In genomic region chr16:71288890-71289731, GRCh38 we compare ENCODE assay signal across 8 cellular contexts. TPM values are rescaled to one million over a fixed set of nuclear protein-coding genes. Genes with fewer than 3 reads are reported as not detected.
A peak's percentile ranks its signal among the peaks of the same experiment; 100 is the strongest.
DNase-seq lines count a peak whose midpoint lies in the region; ATAC-seq and TF ChIP-seq lines count a peak whose summit lies in the region.

Gene CMTR2 (minus strand): TSS chr16:71289402. CDS start chr16:71285920, 3,482 bp downstream.

- peaks cover 0 to 16% (median 0%) of the 10 kb centered on the region in 45 donors for H3K27me3 ChIP-seq in dorsolateral prefrontal cortex

- H3K27ac ChIP-seq in dorsolateral prefrontal cortex, result peak within 1 kb of the TSS; percentile 16 to 95 (median 81)

- WGBS in lower leg skin, 2 donors, result 0% methylated on average over 48 to 60 of the region's 60 CpGs

- no peak for TF ChIP-seq POLR2A in lower leg skin (IDR thresholded peaks at IDR 0.05)

- H3K4me1 Mint-ChIP-seq in CD14-positive monocyte, result peaks cover 20% of the 10 kb centered on the region
- peaks cover 13% of the 10 kb centered on the region for H3K4me1 Mint-ChIP-seq in activated CD4-positive, alpha-beta memory T cell treated with anti-CD3 and anti-CD28 coated beads for 36 hours (ENCODE audit: low read depth)

- ATAC-seq in GM19397 (IDR thresholded peaks at IDR 0.05; ENCODE audit: unreplicated experiment), result peak; percentile 95
- ATAC-seq in HG03571 (IDR thresholded peaks at IDR 0.05; ENCODE audit: unreplicated experiment), result peak; percentile 94

- CTCF ChIA-PET in activated CD4-positive, alpha-beta memory T cell treated with anti-CD3 and anti-CD28 coated beads for 36 hours (lab: Charles Lee), result interaction anchor here (0.7 to 1.0 kb wide), 2 partner anchors 14 to 23 kb away, joined by 3 to 5 read pairs; no protein-coding TSS in a partner anchor

- peaks cover 32 to 35% of the 10 kb centered on the region in 2 donors for H3K36me3 Mint-ChIP-seq in CD14-positive monocyte
- H3K36me3 Mint-ChIP-seq in activated CD4-positive, alpha-beta memory T cell treated with anti-CD3 and anti-CD28 coated beads for 36 hours, result peaks cover 37% of the 10 kb centered on the region

- peaks cover 6 to 15% (median 7%) of the 10 kb centered on the region in 3 donors for H3K27me3 Mint-ChIP-seq in CD14-positive monocyte (ENCODE audit: low read depth in 3 of 3)
- H3K27me3 Mint-ChIP-seq in activated CD4-positive, alpha-beta memory T cell treated with anti-CD3 and anti-CD28 coated beads for 36 hours, result peaks cover 13% of the 10 kb centered on the region

- H3K4me3 ChIP-seq in dorsolateral prefrontal cortex (peak within 1 kb of the TSS; percentile 54 to 100 (median 88)), lower leg skin (ENCODE audit: low read depth, poor library complexity, severe bottlenecking) (peak within 1 kb of the TSS; percentile 57)

- TF ChIP-seq CTCF in CD14-positive monocyte (IDR thresholded peaks at IDR 0.05) (no peak), dorsolateral prefrontal cortex (IDR thresholded peaks at IDR 0.05 in 54 of 56, conservative IDR thresholded peaks at IDR 0.05 in 2 of 56; ENCODE audit: low read depth in 1 of 56, partially characterized antibody in 56 of 56) (peak in 38 of 56 donors; percentile 6 to 63 (median 34)), lower leg skin (IDR thresholded peaks at IDR 0.05) (no peak)

- POLR2A ChIA-PET in activated CD4-positive, alpha-beta memory T cell treated with anti-CD3 and anti-CD28 coated beads for 36 hours (lab: Charles Lee), result interaction anchor here (0.6 kb wide), 3 partner anchors 17 to 173 kb away, joined by 3 to 6 read pairs (median 3); partner anchors contain the start of gene ZNF23

- intact Hi-C loops in CD14-positive monocyte (cut with micrococcal nuclease), result loop anchor here in 1 of 2 donors (10.0 kb wide), 1 partner anchor 484 kb away; the partner anchor contains the start of gene VAC14
- intact Hi-C loops in activated CD4-positive, alpha-beta memory T cell treated with anti-CD3 and anti-CD28 coated beads for 36 hours (cut with micrococcal nuclease), result loop anchor here (2.0 to 5.0 kb wide), 3 partner anchors 196 to 608 kb away; partner anchors contain the start of genes IST1 and VAC14
- intact Hi-C loops in dorsolateral prefrontal cortex (cut with DNase I), result no loop called here
- intact Hi-C loops in lower leg skin (cut with DNase I; ENCODE audit: low total_unique reads), result no loop called here

- peaks cover 0 to 6% (median 0%) of the 10 kb centered on the region in 7 donors for H3K9me3 Mint-ChIP-seq in CD14-positive monocyte
- peaks cover 15% of the 10 kb centered on the region for H3K9me3 Mint-ChIP-seq in activated CD4-positive, alpha-beta memory T cell treated with anti-CD3 and anti-CD28 coated beads for 36 hours

- peak within 1 kb of the TSS; percentile 83 to 91 for H3K4me3 Mint-ChIP-seq in CD14-positive monocyte
- H3K4me3 Mint-ChIP-seq in activated CD4-positive, alpha-beta memory T cell treated with anti-CD3 and anti-CD28 coated beads for 36 hours, result peak within 1 kb of the TSS; percentile 83

- H3K27ac Mint-ChIP-seq in CD14-positive monocyte, result peak within 1 kb of the TSS; percentile 86 to 91 (median 90)
- H3K27ac Mint-ChIP-seq in activated CD4-positive, alpha-beta memory T cell treated with anti-CD3 and anti-CD28 coated beads for 36 hours, result peak within 1 kb of the TSS; percentile 88

- DNase-seq in CD14-positive monocyte (ENCODE audit: low spot score) (peak; percentile 89), NCI-H82 (lab: John Stamatoyannopoulos, UW) (peak; percentile 98), dorsolateral prefrontal cortex (peak; percentile 90 to 95 (median 94)), lower leg skin (ENCODE audit: low spot score in 2 of 2) (peak; percentile 93 to 99)
- DNase-seq in activated CD4-positive, alpha-beta memory T cell treated with anti-CD3 and anti-CD28 coated beads for 36 hours, result peak; percentile 95
- DNase-seq in stimulated activated CD4-positive, alpha-beta T cell treated with anti-CD3 and anti-CD28 coated beads, Interleukin-4, amount 100 ng/mL, for 48 hours (ENCODE audit: low read depth in 2 of 2), result peak; percentile 81 to 89

RNA-seq across cellular contexts. Expression of gene CMTR2, which starts in this region (rescaled TPM):
- polyA plus RNA-seq in CD14-positive monocyte, result 10 to 100 TPM; 11.5 to 12.7 TPM
- 10 to 100 TPM; 18.1 to 19.8 TPM for total RNA-seq in activated CD4-positive, alpha-beta memory T cell treated with anti-CD3 and anti-CD28 coated beads for 36 hours
- total RNA-seq in dorsolateral prefrontal cortex (10 to 100 TPM in 83 of 120 experiments, 1 to 10 TPM in 37; 7.8 to 16.9 (median 11.4) TPM), lower leg skin (10 to 100 TPM; 12.6 to 17.9 (median 16.0) TPM)

Comparison
In these comparisons a context has a peak if more than half of its experiments do, and no peak if none do; other contexts are left out.
1. Peak in every context shown above with its lines: DNase-seq, ATAC-seq, H3K4me3 ChIP-seq and H3K27ac ChIP-seq.
2. CTCF ChIP-seq: peak in dorsolateral prefrontal cortex (38 of 56); none in CD14-positive monocyte (single experiment) and lower leg skin (0 of 3).